In the genomic region with DNA sequence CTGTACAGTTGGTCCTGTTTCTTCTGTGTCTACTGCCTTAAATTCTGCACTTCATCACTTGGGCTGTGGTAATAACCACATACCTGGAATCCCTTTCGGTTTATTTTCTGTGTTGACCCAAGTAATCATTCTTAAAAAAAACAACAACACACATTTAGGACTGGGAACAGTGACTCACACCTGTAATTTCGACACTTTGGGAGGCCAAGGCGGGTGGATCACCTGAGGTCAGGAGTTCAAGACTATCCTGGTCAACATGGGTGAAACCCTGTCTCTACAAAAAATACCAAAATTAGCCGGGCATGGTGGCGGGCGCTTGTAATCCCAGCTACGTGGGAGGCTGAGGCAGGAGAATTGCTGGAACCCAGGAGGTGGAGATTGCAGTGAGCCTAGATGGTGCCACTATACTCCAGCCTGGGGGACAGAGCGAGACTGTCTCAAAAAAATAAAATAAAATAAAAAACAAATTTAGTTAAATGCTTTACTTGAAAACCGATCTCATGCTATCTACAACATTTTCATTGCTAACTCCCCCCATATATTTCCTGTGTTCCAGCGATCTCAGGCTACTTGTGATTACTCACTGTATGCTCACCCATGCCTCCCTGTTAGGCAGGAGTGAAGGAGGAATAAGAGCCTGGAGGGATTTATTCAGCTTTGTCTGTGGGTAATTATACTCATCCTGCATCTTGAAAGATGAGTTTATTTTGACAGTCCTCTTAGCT, we compare ENCODE assay signal across 15 cellular contexts. TPM values are rescaled to one million over a fixed set of nuclear protein-coding genes. Genes with fewer than 3 reads are reported as not detected.
DNase-seq lines count a peak whose midpoint lies in the region; FAIRE-seq and TF ChIP-seq lines count a peak whose summit lies in the region.
"Had no signal": no experiment of that assay in that cellular context is flagged by ENCODE, and none has a peak within 500 bp of the region (broad histone marks: within the 10 kb centered on the region; RNA-seq: fewer than 3 reads in every experiment).

No MANE protein-coding gene starts in this region.

- H3K4me2 ChIP-seq in endothelial cell of umbilical vein (ENCODE audit: insufficient read depth, low read length) (peak overlapping the region; percentile 43), parathyroid adenoma (ENCODE audit: low read length) (no peak overlapping the region)

- H3K9me3 ChIP-seq in endothelial cell of umbilical vein (replicated peaks; ENCODE audit: control insufficient read depth, insufficient read depth, low read length): no peaks in the 10 kb centered on the region
- no peaks in the 10 kb centered on the region for H3K9me3 ChIP-seq in parathyroid adenoma (ENCODE audit: control insufficient read depth, low read length)
- H3K9me3 ChIP-seq: esophagus squamous epithelium, neutrophil had no signal

- POLR2A ChIA-PET in endothelial cell of umbilical vein (lab: Charles Lee): no interaction called here

- FAIRE-seq in H54 (lab: Jason Lieb, UNC) (peak; percentile 92), endothelial cell of umbilical vein (lab: Jason Lieb, UNC) (no peak)

- peaks cover 20% of the 10 kb centered on the region for H3K4me1 ChIP-seq in endothelial cell of umbilical vein (ENCODE audit: control insufficient read depth, extremely low read depth, insufficient read depth, low read length)
- H3K4me1 ChIP-seq in parathyroid adenoma: peaks cover 46% of the 10 kb centered on the region

- peaks cover 97% of the 10 kb centered on the region for H3K79me2 ChIP-seq in endothelial cell of umbilical vein (ENCODE audit: control insufficient read depth, insufficient read depth, low read length)
- peaks cover 53% of the 10 kb centered on the region for H3K79me2 ChIP-seq in parathyroid adenoma

- H3K4me3 ChIP-seq in endothelial cell of umbilical vein (replicated peaks in 1 of 3; ENCODE audit: insufficient read depth in 1 of 3, low read depth in 1 of 3, low read length in 3 of 3) (no peak overlapping the region), parathyroid adenoma (ENCODE audit: low read depth, low read length) (no peak overlapping the region)
- H3K4me3 ChIP-seq: esophagus squamous epithelium had no signal

- no TSS peak for BruUV-seq in endothelial cell of umbilical vein (replicated peaks; lab: Mats Ljungman, UMichigan)

- dilution Hi-C loops in endothelial cell of umbilical vein (cut with MboI; ENCODE audit: extremely low pct_ligation_motif_present, low sequenced_read_pairs): no loop called here

- TF ChIP-seq CTCF in endothelial cell of umbilical vein (IDR thresholded peaks at IDR 0.05; ENCODE audit: extremely low read depth in 1 of 2, insufficient read depth in 1 of 2, low read depth in 1 of 2, low read length in 2 of 2) (no peak), parathyroid adenoma (IDR thresholded peaks at IDR 0.05) (no peak)

- H3K9ac ChIP-seq in endothelial cell of umbilical vein (replicated peaks; ENCODE audit: extremely low read depth, insufficient read depth, low read length) (no peak overlapping the region), parathyroid adenoma (no peak overlapping the region)

- H2AFZ ChIP-seq in endothelial cell of umbilical vein (ENCODE audit: low read depth, low read length) (no peak overlapping the region), parathyroid adenoma (no peak overlapping the region)

- DNase-seq in H54 (ENCODE audit: insufficient read length, low spot score): peak; percentile 40
- peak; percentile 54 for DNase-seq in RKO (ENCODE audit: low spot score)
- peak; percentile 50 for DNase-seq in endothelial cell of umbilical vein (ENCODE audit: low read depth, low spot score)
- DNase-seq in stimulated activated CD4-positive, alpha-beta T cell treated with anti-CD3 and anti-CD28 coated beads, Interleukin-15, amount 100 ng/mL, for 24 hours: no peak
- DNase-seq in SK-N-DZ (ENCODE audit: low spot score): no peak
- DNase-seq in NCI-H748 treated with DMSO at 0.1 percent for 48 hours (lab: John Stamatoyannopoulos, UW): no peak
- no peak for DNase-seq in HK-2 (ENCODE audit: unreplicated experiment)
- DNase-seq: activated T-cell treated with anti-CD3 and anti-CD28 coated beads, Interleukin-2, amount 50 U/mL, for 24 hours; DMS153; esophagus squamous epithelium; left colon; NCI-H1930; WERI-Rb-1 had no signal

- H4K20me1 ChIP-seq in endothelial cell of umbilical vein (replicated peaks; ENCODE audit: control insufficient read depth, extremely low read depth, insufficient read depth, low read length): peaks cover 17% of the 10 kb centered on the region

- CTCF ChIA-PET in endothelial cell of umbilical vein (lab: Charles Lee): interaction anchor here (1.7 kb wide), 2 partner anchors 24 to 170 kb away, joined by 6 read pairs; no protein-coding TSS in a partner anchor

- no peaks in the 10 kb centered on the region for H3K9me1 ChIP-seq in endothelial cell of umbilical vein (replicated peaks; ENCODE audit: control insufficient read depth, extremely low read depth, insufficient read depth, low read length)

- TF ChIP-seq POLR2A in H54 (IDR thresholded peaks at IDR 0.05; ENCODE audit: low read depth, low read length): no peak
- TF ChIP-seq POLR2A in endothelial cell of umbilical vein (IDR thresholded peaks at IDR 0.05; ENCODE audit: low read depth, low read length): no peak

- intact Hi-C loops in endothelial cell of umbilical vein (cut with micrococcal nuclease): no loop called here

- no peaks in the 10 kb centered on the region for H3K27me3 ChIP-seq in endothelial cell of umbilical vein (ENCODE audit: control insufficient read depth in 2 of 2, insufficient read depth in 2 of 2, low read length in 2 of 2)
- H3K27me3 ChIP-seq in parathyroid adenoma (ENCODE audit: control insufficient read depth, insufficient read depth, low read length): no peaks in the 10 kb centered on the region
- H3K27me3 ChIP-seq: esophagus squamous epithelium, neutrophil had no signal

- H3K27ac ChIP-seq in endothelial cell of umbilical vein (ENCODE audit: insufficient read depth, low read depth, low read length) (no peak overlapping the region), parathyroid adenoma (peak overlapping the region; percentile 52)
- H3K27ac ChIP-seq: esophagus squamous epithelium, neutrophil, WERI-Rb-1 had no signal

- H3K36me3 ChIP-seq in endothelial cell of umbilical vein (ENCODE audit: control insufficient read depth in 2 of 2, extremely low read depth in 1 of 2, insufficient read depth in 2 of 2, low read length in 2 of 2) (no peaks in the 10 kb centered on the region), parathyroid adenoma (ENCODE audit: control insufficient read depth, insufficient read depth, low read length) (no peaks in the 10 kb centered on the region)
- H3K36me3 ChIP-seq: esophagus squamous epithelium, neutrophil, WERI-Rb-1 had no signal

TF ChIP-seq in endothelial cell of umbilical vein, 7 proteins besides CTCF, POLR2A, EP300 and RAD21:
- TF ChIP-seq, protein P1, sequence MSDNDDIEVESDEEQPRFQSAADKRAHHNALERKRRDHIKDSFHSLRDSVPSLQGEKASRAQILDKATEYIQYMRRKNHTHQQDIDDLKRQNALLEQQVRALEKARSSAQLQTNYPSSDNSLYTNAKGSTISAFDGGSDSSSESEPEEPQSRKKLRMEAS (IDR thresholded peaks at IDR 0.05; ENCODE audit: insufficient read depth, insufficient read length): no peak
- TF ChIP-seq POLR2AphosphoS5 (IDR thresholded peaks at IDR 0.05; ENCODE audit: insufficient read depth, low read depth, low read length) (peak; percentile 27), FOS (IDR thresholded peaks at IDR 0.05; ENCODE audit: borderline replicate concordance, insufficient read depth, low read length) (peak; percentile 29)

RNA-seq across cellular contexts. Expression of a gene that starts 18.2 kb away (rescaled TPM):
- 139 and 142 TPM in 2 replicates for total RNA-seq in endothelial cell of umbilical vein
- polyA plus RNA-seq in endothelial cell of umbilical vein: 41.5 and 58.7 TPM in 2 replicates
- 41.7 and 45.9 TPM in 2 replicates for polyA plus RNA-seq in endothelial cell of umbilical vein (2011; cell fraction: cytosol; rRNA removed)
- polyA plus RNA-seq in endothelial cell of umbilical vein (2011; cell fraction: nucleus; rRNA removed): 45.1 and 51.4 TPM in 2 replicates
- polyA plus RNA-seq in endothelial cell of umbilical vein (2012): 86.6 and 98.4 TPM in 2 replicates
- 167 and 172 TPM in 2 replicates for polyA minus RNA-seq in endothelial cell of umbilical vein
- 43.2 TPM for polyA minus RNA-seq in endothelial cell of umbilical vein (2011; cell fraction: cytosol; rRNA and poly(A)+ RNA removed)
- 79.5 and 85.9 TPM in 2 replicates for polyA minus RNA-seq in endothelial cell of umbilical vein (2011; cell fraction: nucleus; rRNA and poly(A)+ RNA removed)
- polyA plus RNA-seq in SK-N-DZ (2014; cell fraction: cytosol; rRNA removed): 49.5 and 52.5 TPM in 2 replicates
- polyA plus RNA-seq in SK-N-DZ (2014; cell fraction: nucleus; rRNA removed): 28.1 and 29.8 TPM in 2 replicates

Comparison
In these comparisons a context has a peak if more than half of its experiments do, and no peak if none do; other contexts are left out.
1. DNase-seq: peak in H54 (single experiment), RKO (single experiment) and endothelial cell of umbilical vein (single experiment); none in stimulated activated CD4-positive, alpha-beta T cell treated with anti-CD3 and anti-CD28 coated beads, Interleukin-15, amount 100 ng/mL, for 24 hours (single experiment), SK-N-DZ (single experiment), NCI-H748 treated with DMSO at 0.1 percent for 48 hours (single experiment) and HK-2 (single experiment).